ENCODE assay signal across 8 cellular contexts in the genomic region with DNA sequence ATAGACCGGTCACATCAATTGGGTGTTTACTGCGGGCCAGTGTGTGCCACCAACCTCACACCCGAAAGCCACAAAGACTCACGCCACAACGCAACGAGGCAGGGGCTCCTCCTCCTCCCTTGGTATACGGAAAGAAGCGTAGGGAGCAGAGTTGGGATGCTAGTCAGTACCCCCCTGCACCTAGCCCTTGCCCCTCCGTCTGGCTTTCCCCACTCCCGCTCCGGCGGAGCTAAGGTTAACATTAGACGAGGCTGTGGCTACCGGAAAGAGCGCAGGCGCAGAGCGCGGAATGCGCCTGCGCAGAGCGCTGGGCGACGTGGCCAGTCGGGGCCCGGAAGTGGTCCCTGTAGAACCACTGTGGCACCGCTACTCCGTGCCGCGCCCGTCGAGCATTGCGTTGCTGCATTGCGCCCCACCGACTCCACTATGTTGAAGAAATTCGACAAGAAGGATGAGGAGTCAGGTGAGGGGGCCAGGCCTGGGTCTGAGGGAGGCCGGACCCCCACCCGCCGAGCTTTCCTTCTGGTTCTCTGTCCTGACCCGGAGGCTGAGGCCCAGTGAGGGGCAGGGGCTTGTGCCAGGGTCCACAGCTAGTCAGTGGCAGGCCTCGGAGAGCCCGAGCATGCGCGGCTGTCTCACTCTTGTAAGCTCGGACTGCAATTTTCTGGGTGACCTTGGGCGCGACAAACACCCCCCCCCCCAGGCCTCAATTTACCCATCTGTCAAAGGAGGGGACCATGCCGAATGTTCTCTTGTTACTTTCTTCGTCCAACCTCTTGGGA. TPM values are rescaled to one million over a fixed set of nuclear protein-coding genes. Genes with fewer than 3 reads are reported as not detected.
DNase-seq lines count a peak whose midpoint lies in the region; ATAC-seq and TF ChIP-seq lines count a peak whose summit lies in the region.

A gene with protein sequence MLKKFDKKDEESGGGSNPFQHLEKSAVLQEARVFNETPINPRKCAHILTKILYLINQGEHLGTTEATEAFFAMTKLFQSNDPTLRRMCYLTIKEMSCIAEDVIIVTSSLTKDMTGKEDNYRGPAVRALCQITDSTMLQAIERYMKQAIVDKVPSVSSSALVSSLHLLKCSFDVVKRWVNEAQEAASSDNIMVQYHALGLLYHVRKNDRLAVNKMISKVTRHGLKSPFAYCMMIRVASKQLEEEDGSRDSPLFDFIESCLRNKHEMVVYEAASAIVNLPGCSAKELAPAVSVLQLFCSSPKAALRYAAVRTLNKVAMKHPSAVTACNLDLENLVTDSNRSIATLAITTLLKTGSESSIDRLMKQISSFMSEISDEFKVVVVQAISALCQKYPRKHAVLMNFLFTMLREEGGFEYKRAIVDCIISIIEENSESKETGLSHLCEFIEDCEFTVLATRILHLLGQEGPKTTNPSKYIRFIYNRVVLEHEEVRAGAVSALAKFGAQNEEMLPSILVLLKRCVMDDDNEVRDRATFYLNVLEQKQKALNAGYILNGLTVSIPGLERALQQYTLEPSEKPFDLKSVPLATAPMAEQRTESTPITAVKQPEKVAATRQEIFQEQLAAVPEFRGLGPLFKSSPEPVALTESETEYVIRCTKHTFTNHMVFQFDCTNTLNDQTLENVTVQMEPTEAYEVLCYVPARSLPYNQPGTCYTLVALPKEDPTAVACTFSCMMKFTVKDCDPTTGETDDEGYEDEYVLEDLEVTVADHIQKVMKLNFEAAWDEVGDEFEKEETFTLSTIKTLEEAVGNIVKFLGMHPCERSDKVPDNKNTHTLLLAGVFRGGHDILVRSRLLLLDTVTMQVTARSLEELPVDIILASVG (plus strand): TSS at position 323 of the 782 bp plus-strand sequence. CDS start 104 bp downstream, at position 427.

- DNase-seq in CD1c-positive myeloid dendritic cell (ENCODE audit: extremely low spot score) = peak; percentile 97
- DNase-seq in HK-2 (ENCODE audit: unreplicated experiment) = peak; percentile 92
- DNase-seq in NCI-H82 treated with DMSO at 0.1 percent for 48 hours (lab: John Stamatoyannopoulos, UW; ENCODE audit: unreplicated experiment) = peak; percentile 72
- peak; percentile 82 to 88 for DNase-seq in activated CD4-positive, alpha-beta T cell treated with anti-CD3 and anti-CD28 coated beads, Interleukin-2, amount 50 U/mL, for 48 hours
- peak; percentile 90 for DNase-seq in dermis blood vessel endothelial cell
- peak; percentile 84 for DNase-seq in stimulated activated CD4-positive, alpha-beta T cell treated with anti-CD3 and anti-CD28 coated beads, Interleukin-4, amount 100 ng/mL, for 1 hour

- H3K36me3 ChIP-seq in liver (ENCODE audit: control insufficient read depth in 4 of 4, insufficient read depth in 3 of 4, low read depth in 1 of 4, low read length in 3 of 4) = peaks cover 5 to 22% (median 21%) of the 10 kb centered on the region in 4 donors

- peak within 1 kb of the TSS; percentile 87 to 98 for H3K9ac ChIP-seq in liver (ENCODE audit: low read depth in 1 of 2, low read length in 2 of 2)

- peak; percentile 83 for ATAC-seq in GM19438 (IDR thresholded peaks at IDR 0.05; ENCODE audit: low read depth, unreplicated experiment)

- H3K27ac ChIP-seq in liver (ENCODE audit: low read depth in 1 of 2, low read length in 2 of 2) = peak within 1 kb of the TSS; percentile 82 to 96

- peak; percentile 44 to 54 for TF ChIP-seq RAD21 in liver (IDR thresholded peaks at IDR 0.05)

- no peaks in the 10 kb centered on the region for H3K27me3 ChIP-seq in liver (ENCODE audit: control insufficient read depth in 4 of 4, insufficient read depth in 4 of 4, low read length in 3 of 4)

- WGBS in liver = under 1% methylated on average over 48 of the region's 48 CpGs

- peaks cover 3 to 25% (median 22%) of the 10 kb centered on the region in 4 donors for H3K4me1 ChIP-seq in liver (ENCODE audit: control insufficient read depth in 4 of 4, insufficient read depth in 4 of 4, low read length in 3 of 4)

- peak within 1 kb of the TSS; percentile 73 to 98 (median 94) for H3K4me3 ChIP-seq in liver (ENCODE audit: low read depth in 1 of 3, low read length in 3 of 3)

- no peaks in the 10 kb centered on the region for H3K9me3 ChIP-seq in liver (ENCODE audit: control insufficient read depth in 4 of 4, low read length in 3 of 4)

- TF ChIP-seq CTCF in liver (IDR thresholded peaks at IDR 0.05; ENCODE audit: low read depth, low read length, missing input control) = no peak

TF ChIP-seq in liver, 16 proteins besides CTCF, POLR2A, EP300 and RAD21:
- peak; percentile 37 to 84 for TF ChIP-seq GABPA (IDR thresholded peaks at IDR 0.05 in 1 of 2, conservative IDR thresholded peaks at IDR 0.05 in 1 of 2)
- TF ChIP-seq, protein P1, sequence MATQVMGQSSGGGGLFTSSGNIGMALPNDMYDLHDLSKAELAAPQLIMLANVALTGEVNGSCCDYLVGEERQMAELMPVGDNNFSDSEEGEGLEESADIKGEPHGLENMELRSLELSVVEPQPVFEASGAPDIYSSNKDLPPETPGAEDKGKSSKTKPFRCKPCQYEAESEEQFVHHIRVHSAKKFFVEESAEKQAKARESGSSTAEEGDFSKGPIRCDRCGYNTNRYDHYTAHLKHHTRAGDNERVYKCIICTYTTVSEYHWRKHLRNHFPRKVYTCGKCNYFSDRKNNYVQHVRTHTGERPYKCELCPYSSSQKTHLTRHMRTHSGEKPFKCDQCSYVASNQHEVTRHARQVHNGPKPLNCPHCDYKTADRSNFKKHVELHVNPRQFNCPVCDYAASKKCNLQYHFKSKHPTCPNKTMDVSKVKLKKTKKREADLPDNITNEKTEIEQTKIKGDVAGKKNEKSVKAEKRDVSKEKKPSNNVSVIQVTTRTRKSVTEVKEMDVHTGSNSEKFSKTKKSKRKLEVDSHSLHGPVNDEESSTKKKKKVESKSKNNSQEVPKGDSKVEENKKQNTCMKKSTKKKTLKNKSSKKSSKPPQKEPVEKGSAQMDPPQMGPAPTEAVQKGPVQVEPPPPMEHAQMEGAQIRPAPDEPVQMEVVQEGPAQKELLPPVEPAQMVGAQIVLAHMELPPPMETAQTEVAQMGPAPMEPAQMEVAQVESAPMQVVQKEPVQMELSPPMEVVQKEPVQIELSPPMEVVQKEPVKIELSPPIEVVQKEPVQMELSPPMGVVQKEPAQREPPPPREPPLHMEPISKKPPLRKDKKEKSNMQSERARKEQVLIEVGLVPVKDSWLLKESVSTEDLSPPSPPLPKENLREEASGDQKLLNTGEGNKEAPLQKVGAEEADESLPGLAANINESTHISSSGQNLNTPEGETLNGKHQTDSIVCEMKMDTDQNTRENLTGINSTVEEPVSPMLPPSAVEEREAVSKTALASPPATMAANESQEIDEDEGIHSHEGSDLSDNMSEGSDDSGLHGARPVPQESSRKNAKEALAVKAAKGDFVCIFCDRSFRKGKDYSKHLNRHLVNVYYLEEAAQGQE (IDR thresholded peaks at IDR 0.05) = no peak
- TF ChIP-seq, protein P2, sequence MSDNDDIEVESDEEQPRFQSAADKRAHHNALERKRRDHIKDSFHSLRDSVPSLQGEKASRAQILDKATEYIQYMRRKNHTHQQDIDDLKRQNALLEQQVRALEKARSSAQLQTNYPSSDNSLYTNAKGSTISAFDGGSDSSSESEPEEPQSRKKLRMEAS (IDR thresholded peaks at IDR 0.05) = no peak
- no peak for TF ChIP-seq FOXA1 (IDR thresholded peaks at IDR 0.05)
- TF ChIP-seq EGR1 (IDR thresholded peaks at IDR 0.05; ENCODE audit: low read depth in 2 of 2) = peak in 1 of 2 donors; percentile 8
- TF ChIP-seq JUND (IDR thresholded peaks at IDR 0.05) = no peak
- TF ChIP-seq RXRA (IDR thresholded peaks at IDR 0.05) = no peak
- no peak for TF ChIP-seq HNF4G (IDR thresholded peaks at IDR 0.05)
- TF ChIP-seq HNF4A (conservative IDR thresholded peaks at IDR 0.05) = peak in 1 of 2 donors; percentile 13
- TF ChIP-seq, protein P3, sequence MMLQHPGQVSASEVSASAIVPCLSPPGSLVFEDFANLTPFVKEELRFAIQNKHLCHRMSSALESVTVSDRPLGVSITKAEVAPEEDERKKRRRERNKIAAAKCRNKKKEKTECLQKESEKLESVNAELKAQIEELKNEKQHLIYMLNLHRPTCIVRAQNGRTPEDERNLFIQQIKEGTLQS (IDR thresholded peaks at IDR 0.05) = no peak
- no peak for TF ChIP-seq TAF1 (conservative IDR thresholded peaks at IDR 0.05)
- peak; percentile 6 for TF ChIP-seq SP1 (IDR thresholded peaks at IDR 0.05)
- TF ChIP-seq, protein P4, sequence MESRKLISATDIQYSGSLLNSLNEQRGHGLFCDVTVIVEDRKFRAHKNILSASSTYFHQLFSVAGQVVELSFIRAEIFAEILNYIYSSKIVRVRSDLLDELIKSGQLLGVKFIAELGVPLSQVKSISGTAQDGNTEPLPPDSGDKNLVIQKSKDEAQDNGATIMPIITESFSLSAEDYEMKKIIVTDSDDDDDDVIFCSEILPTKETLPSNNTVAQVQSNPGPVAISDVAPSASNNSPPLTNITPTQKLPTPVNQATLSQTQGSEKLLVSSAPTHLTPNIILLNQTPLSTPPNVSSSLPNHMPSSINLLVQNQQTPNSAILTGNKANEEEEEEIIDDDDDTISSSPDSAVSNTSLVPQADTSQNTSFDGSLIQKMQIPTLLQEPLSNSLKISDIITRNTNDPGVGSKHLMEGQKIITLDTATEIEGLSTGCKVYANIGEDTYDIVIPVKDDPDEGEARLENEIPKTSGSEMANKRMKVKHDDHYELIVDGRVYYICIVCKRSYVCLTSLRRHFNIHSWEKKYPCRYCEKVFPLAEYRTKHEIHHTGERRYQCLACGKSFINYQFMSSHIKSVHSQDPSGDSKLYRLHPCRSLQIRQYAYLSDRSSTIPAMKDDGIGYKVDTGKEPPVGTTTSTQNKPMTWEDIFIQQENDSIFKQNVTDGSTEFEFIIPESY (IDR thresholded peaks at IDR 0.05) = no peak
- peak; percentile 59 for TF ChIP-seq YY1 (IDR thresholded peaks at IDR 0.05)
- peak; percentile 6 for TF ChIP-seq FOXA2 (IDR thresholded peaks at IDR 0.05)
- TF ChIP-seq NR2F2 (IDR thresholded peaks at IDR 0.05) = no peak

RNA-seq across cellular contexts. Expression of the gene that starts here (rescaled TPM):
- 225 and 267 TPM in 2 replicates for total RNA-seq in dermis blood vessel endothelial cell
- total RNA-seq in liver = 100 to 1,000 TPM in 1 of 2 donors, 10 to 100 TPM in 1; 68.4 to 177 TPM
- 100 to 1,000 TPM in 1 of 2 donors, 10 to 100 TPM in 1; 49.8 to 106 TPM for polyA plus RNA-seq in liver

Comparison
In these comparisons a context has a peak if more than half of its experiments do, and no peak if none do; other contexts are left out.
1. Peak in every context shown above with its lines: DNase-seq, ATAC-seq, H3K4me3 ChIP-seq and H3K27ac ChIP-seq.